ENCODE assay signal across 9 cellular contexts in the genomic region with DNA sequence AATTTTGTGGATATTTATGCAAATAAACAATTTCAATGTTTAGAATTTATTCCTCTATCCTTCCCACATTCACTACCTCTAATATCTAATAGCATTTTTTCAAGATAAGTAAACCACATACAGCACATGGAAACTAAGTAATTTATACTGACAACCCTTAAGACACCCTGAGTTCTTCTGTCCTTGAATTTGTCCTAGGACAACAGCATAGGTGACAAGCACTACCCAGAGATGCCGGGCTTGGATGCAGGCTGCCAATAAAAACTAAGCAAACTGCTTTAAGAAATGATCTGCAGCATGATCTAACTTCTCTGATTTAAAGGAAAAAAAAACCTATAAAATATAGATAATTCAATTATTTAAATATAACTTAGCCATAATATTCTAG. TPM values are rescaled to one million over a fixed set of nuclear protein-coding genes. Genes with fewer than 3 reads are reported as not detected.
DNase-seq lines count a peak whose midpoint lies in the region; ATAC-seq and TF ChIP-seq lines count a peak whose summit lies in the region.
"Had no signal": no experiment of that assay in that cellular context is flagged by ENCODE, and none has a peak within 500 bp of the region (broad histone marks: within the 10 kb centered on the region; RNA-seq: fewer than 3 reads in every experiment).

No MANE protein-coding gene starts in this region.

- H3K36me3 ChIP-seq in mammary epithelial cell (ENCODE audit: insufficient read depth, low read length) (no peaks in the 10 kb centered on the region), muscle layer of colon (ENCODE audit: insufficient read depth, low read length) (no peaks in the 10 kb centered on the region), aorta (ENCODE audit: control insufficient read depth in 1 of 2, insufficient read depth in 2 of 2, low read length in 1 of 2) (no peaks in the 10 kb centered on the region)

- H4K20me1 ChIP-seq in mammary epithelial cell (ENCODE audit: insufficient read depth, low read length): no peaks in the 10 kb centered on the region

- intact Hi-C loops in mammary epithelial cell (cut with micrococcal nuclease): loop anchor here (2.0 kb wide), 1 partner anchor 97 kb away; no protein-coding TSS in a partner anchor
- intact Hi-C loops in aorta (cut with DNase I): no loop called here

- H3K9ac ChIP-seq in mammary epithelial cell (ENCODE audit: insufficient read depth, low read length): peak overlapping the region; percentile 56
- H3K9ac ChIP-seq in muscle layer of colon (ENCODE audit: low read length): peak overlapping the region; percentile 27

- H3K27ac Mint-ChIP-seq in stimulated activated naive CD8-positive, alpha-beta T cell treated with anti-CD3 and anti-CD28 coated beads, Interleukin-15, Interleukin-2, amounts not matched to agents 100 ng/mL and 50 ng/mL, for 24 hours: peak overlapping the region; percentile 83

- H3K36me3 Mint-ChIP-seq in stimulated activated naive CD8-positive, alpha-beta T cell treated with anti-CD3 and anti-CD28 coated beads, Interleukin-15, Interleukin-2, amounts not matched to agents 100 ng/mL and 50 ng/mL, for 24 hours (ENCODE audit: low read depth): peaks cover 4% of the 10 kb centered on the region

- no peak for TF ChIP-seq CTCF in mammary epithelial cell (conservative IDR thresholded peaks at IDR 0.05 in 1 of 2, IDR thresholded peaks at IDR 0.05 in 1 of 2; ENCODE audit: extremely low read depth in 1 of 2, insufficient read depth in 1 of 2, low read depth in 1 of 2, low read length in 2 of 2)

- H3K27ac ChIP-seq in mammary epithelial cell (ENCODE audit: insufficient read depth, low read depth, low read length) (peak overlapping the region; percentile 89), muscle layer of colon (ENCODE audit: low read depth, low read length) (peak overlapping the region; percentile 55), aorta (ENCODE audit: low read depth in 1 of 2, low read length in 2 of 2) (no peak overlapping the region)

- H3K4me1 ChIP-seq in mammary epithelial cell (ENCODE audit: insufficient read depth, low read length): no peaks in the 10 kb centered on the region
- peaks cover 39% of the 10 kb centered on the region for H3K4me1 ChIP-seq in muscle layer of colon (ENCODE audit: insufficient read depth, low read length)
- no peaks in the 10 kb centered on the region for H3K4me1 ChIP-seq in aorta (ENCODE audit: control insufficient read depth in 1 of 2, insufficient read depth in 2 of 2, low read length in 2 of 2)

- H3K4me3 ChIP-seq in mammary epithelial cell (replicated peaks in 1 of 3; ENCODE audit: insufficient read depth in 1 of 3, low read depth in 2 of 3, low read length in 3 of 3): peak overlapping the region; percentile 30 to 40 (median 40)
- H3K4me3 ChIP-seq in muscle layer of colon (ENCODE audit: low read depth in 1 of 2, low read length in 2 of 2): peak overlapping the region; percentile 4 to 49
- peak overlapping the region; percentile 54 to 76 for H3K4me3 ChIP-seq in aorta (ENCODE audit: low read length in 2 of 2)

- H3K9me3 Mint-ChIP-seq in stimulated activated naive CD8-positive, alpha-beta T cell treated with anti-CD3 and anti-CD28 coated beads, Interleukin-15, Interleukin-2, amounts not matched to agents 100 ng/mL and 50 ng/mL, for 24 hours: no peaks in the 10 kb centered on the region

- in situ Hi-C loops in mammary epithelial cell (cut with MboI; ENCODE audit: low sequenced_read_pairs in 2 of 2): no loop called here

- H3K4me2 ChIP-seq in mammary epithelial cell (ENCODE audit: insufficient read depth, low read depth, low read length): peak overlapping the region; percentile 82

- no peaks in the 10 kb centered on the region for H3K27me3 ChIP-seq in mammary epithelial cell (ENCODE audit: insufficient read depth, low read length)
- no peaks in the 10 kb centered on the region for H3K27me3 ChIP-seq in muscle layer of colon (ENCODE audit: control insufficient read depth in 1 of 2, insufficient read depth in 2 of 2, low read length in 2 of 2)
- no peaks in the 10 kb centered on the region for H3K27me3 ChIP-seq in aorta (ENCODE audit: control insufficient read depth in 1 of 2, insufficient read depth in 2 of 2, low read length in 1 of 2)

- no peak for ATAC-seq in stimulated activated naive CD8-positive, alpha-beta T cell treated with anti-CD3 and anti-CD28 coated beads, Interleukin-15, Interleukin-2, amounts not matched to agents 100 U/mL and 50 U/mL, for 24 hours
- ATAC-seq in aorta (ENCODE audit: low FRiP score): no peak
- no peak for ATAC-seq in GM19035 (IDR thresholded peaks at IDR 0.05; ENCODE audit: unreplicated experiment)

- H3K27me3 Mint-ChIP-seq in stimulated activated naive CD8-positive, alpha-beta T cell treated with anti-CD3 and anti-CD28 coated beads, Interleukin-15, Interleukin-2, amounts not matched to agents 100 ng/mL and 50 ng/mL, for 24 hours: no peaks in the 10 kb centered on the region

- peak overlapping the region; percentile 78 for H3K4me3 Mint-ChIP-seq in stimulated activated naive CD8-positive, alpha-beta T cell treated with anti-CD3 and anti-CD28 coated beads, Interleukin-15, Interleukin-2, amounts not matched to agents 100 ng/mL and 50 ng/mL, for 24 hours

- no peak overlapping the region for H2AFZ ChIP-seq in mammary epithelial cell (ENCODE audit: low read depth, low read length)

- H3K4me1 Mint-ChIP-seq in stimulated activated naive CD8-positive, alpha-beta T cell treated with anti-CD3 and anti-CD28 coated beads, Interleukin-15, Interleukin-2, amounts not matched to agents 100 ng/mL and 50 ng/mL, for 24 hours (ENCODE audit: low read depth): peaks cover 70% of the 10 kb centered on the region

- peaks cover 83% of the 10 kb centered on the region for H3K79me2 ChIP-seq in mammary epithelial cell (ENCODE audit: insufficient read depth, low read length)

- H3K9me3 ChIP-seq in mammary epithelial cell (replicated peaks; ENCODE audit: insufficient read depth, low read length) (no peaks in the 10 kb centered on the region), muscle layer of colon (ENCODE audit: low read length) (no peaks in the 10 kb centered on the region), aorta (ENCODE audit: control insufficient read depth, low read length) (no peaks in the 10 kb centered on the region)

- no TSS peak for BruUV-seq in mammary epithelial cell (replicated peaks; lab: Mats Ljungman, UMichigan)

- DNase-seq in stimulated activated naive CD8-positive, alpha-beta T cell treated with anti-CD3 and anti-CD28 coated beads, Interleukin-15, Interleukin-2, amounts not matched to agents 100 U/mL and 50 U/mL, for 24 hours: no peak
- DNase-seq in mammary epithelial cell (no peak), aorta (no peak), NCI-H69 (lab: John Stamatoyannopoulos, UW) (no peak), EL (no peak)
- DNase-seq: activated CD8-positive, alpha-beta memory T cell treated with anti-CD3 and anti-CD28 coated beads for 24 hours had no signal

- CTCF ChIA-PET in mammary epithelial cell (lab: Charles Lee; ENCODE audit: low non-redundant PET): no interaction called here

- dilution Hi-C loops in mammary epithelial cell (cut with HindIII; ENCODE audit: low sequenced_read_pairs): no loop called here

- 0% methylated on average over 1 of the region's 1 CpG for WGBS in mammary epithelial cell (ENCODE audit: low coverage, missing lambda C conversion rate)
- 0 to 5% methylated on average over 1 of the region's 1 CpG for WGBS in aorta, 2 donors

RNA-seq across cellular contexts. Expression of a gene that starts 22.7 kb away (rescaled TPM):
- total RNA-seq in mammary epithelial cell (10 to 100 TPM; 28.3 to 29.3 TPM), aorta (10 to 100 TPM; 16.9 to 28.2 TPM)
- polyA plus RNA-seq in mammary epithelial cell (13.7 TPM), aorta (10 to 100 TPM; 14.5 to 15.8 TPM)
- 6.6 TPM for polyA minus RNA-seq in mammary epithelial cell

Comparison
In these comparisons a context has a peak if more than half of its experiments do, and no peak if none do; other contexts are left out.
1. H3K27ac ChIP-seq: peak in mammary epithelial cell (single experiment) and muscle layer of colon (single experiment); none in aorta (0 of 2).
2. Peak in every context shown above with its lines, with median percentiles within 50 percentile points of each other: H3K4me3 ChIP-seq.